Comparison of ENCODE assay signal across 32 cellular contexts in genomic region chr10:97784200-97784811, GRCh38. TPM values are rescaled to one million over a fixed set of nuclear protein-coding genes. Genes with fewer than 3 reads are reported as not detected.
"Had no signal": no experiment of that assay in that cellular context is flagged by ENCODE, and none has a peak within 500 bp of the region (broad histone marks: within the 10 kb centered on the region; RNA-seq: fewer than 3 reads in every experiment).

No MANE protein-coding gene starts in this region.

- H3K36me3 ChIP-seq: adrenal gland had no signal

- H3K27me3 ChIP-seq: adrenal gland had no signal

- ATAC-seq: activated T-cell treated with anti-CD3 and anti-CD28 coated beads, Interleukin-2, amount 50 U/mL, for 72 hours; esophagus mucosa; left lobe of liver; mucosa of descending colon; natural killer cell treated with Interleukin-12 subunit alpha and Interleukin-12 subunit beta and Interleukin-15 and Interleukin-18, amount 100 ng/mL, for 72 hours; stimulated activated memory B cell treated with anti-CD40 and anti-IgM and Interleukin-4, amounts not matched to agents 10 μg/mL and 1 μg/mL and 100 μg/mL, for 72 hours; stimulated activated naive CD8-positive, alpha-beta T cell treated with anti-CD3 and anti-CD28 coated beads, Interleukin-15, amount 100 ng/mL, for 72 hours had no signal

- H3K27ac ChIP-seq: adrenal gland, SK-N-MC, VCaP had no signal

- H3K4me3 ChIP-seq: adrenal gland, mucosa of descending colon, SK-N-MC, smooth muscle cell had no signal

- FAIRE-seq: astrocyte, TTC549 had no signal

- H3K9me3 ChIP-seq: adrenal gland, mucosa of descending colon had no signal

- DNase-seq: activated CD4-positive, alpha-beta T cell treated with anti-CD3 and anti-CD28 coated beads for 4 hours; activated CD4-positive, alpha-beta T cell treated with anti-CD3 and anti-CD28 coated beads, Interleukin-2, amount 50 U/mL, for 4 hours; activated naive CD4-positive, alpha-beta T cell treated with anti-CD3 and anti-CD28 coated beads for 36 hours; activated naive CD8-positive, alpha-beta T cell treated with anti-CD3 and anti-CD28 coated beads for 36 hours; activated T-cell treated with anti-CD3 and anti-CD28 coated beads for 4 hours; activated T-cell treated with anti-CD3 and anti-CD28 coated beads, Interleukin-2, amount 50 U/mL, for 72 hours; adrenal gland; caudate nucleus; endodermal cell; foreskin fibroblast; head of caudate nucleus; immature natural killer cell; mucosa of descending colon; stimulated activated CD4-positive, alpha-beta T cell treated with anti-CD3 and anti-CD28 coated beads, Interleukin-1b, Interleukin-23, amount 100 ng/mL, for 48 hours; stimulated activated CD4-positive, alpha-beta T cell treated with anti-CD3 and anti-CD28 coated beads, Interleukin-4, amount 100 ng/mL, for 4 hours; stimulated activated CD8-positive, alpha-beta memory T cell treated with anti-CD3 and anti-CD28 coated beads, Interleukin-4, amount 100 ng/mL, for 48 hours; stimulated activated naive CD8-positive, alpha-beta T cell treated with anti-CD3 and anti-CD28 coated beads, Interleukin-15, amount 100 ng/mL, for 72 hours; substantia nigra; SW 1271; T-helper 9 cell had no signal

RNA-seq across cellular contexts. Expression of gene SFRP5, which starts 12.5 kb away (rescaled TPM):
- total RNA-seq: activated naive CD4-positive, alpha-beta T cell treated with anti-CD3 and anti-CD28 coated beads for 36 hours; activated T-cell treated with anti-CD3 and anti-CD28 coated beads, Interleukin-2, amount 50 U/mL, for 72 hours; esophagus mucosa; kidney epithelial cell; mesenteric fat pad; natural killer cell treated with Interleukin-12 subunit alpha and Interleukin-12 subunit beta and Interleukin-15 and Interleukin-18, amount 100 ng/mL, for 72 hours; osteocyte; smooth muscle cell had no signal
- polyA plus RNA-seq: immature natural killer cell had no signal
